10 cellular contexts compared by ENCODE assay signal in the genomic region with DNA sequence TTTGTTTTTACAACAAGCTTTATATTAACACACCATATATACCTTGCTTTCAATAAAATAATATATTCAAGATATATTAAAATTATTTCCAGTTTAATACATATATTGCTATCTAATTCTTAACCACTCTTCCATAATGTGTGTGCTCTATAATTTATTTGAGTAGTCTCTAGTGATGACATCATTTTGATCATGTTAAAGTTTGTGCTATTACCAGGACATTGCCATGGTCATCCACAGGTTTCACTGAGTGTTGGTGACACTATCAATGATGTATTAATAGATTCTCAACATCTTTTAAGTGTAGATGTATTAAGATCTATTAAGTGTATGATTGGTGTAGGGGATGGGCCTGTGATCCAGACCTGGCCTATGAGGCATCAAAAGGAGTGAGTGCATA. TPM values are rescaled to one million over a fixed set of nuclear protein-coding genes. Genes with fewer than 3 reads are reported as not detected.
"Had no signal": no experiment of that assay in that cellular context is flagged by ENCODE, and none has a peak within 500 bp of the region (broad histone marks: within the 10 kb centered on the region; RNA-seq: fewer than 3 reads in every experiment).

No MANE protein-coding gene starts in this region.

RNA-seq across cellular contexts. Expression of gene CST1, which starts 17.8 kb away (rescaled TPM):
- total RNA-seq: OCI-LY7, Peyer's patch, Right ventricle myocardium inferior, Right ventricle myocardium superior, SJCRH30, SJSA1 had no signal
- polyA plus RNA-seq: SK-N-SH had no signal

RNA-seq across cellular contexts. Expression of gene CST2, which starts 58.0 kb away (rescaled TPM):
- total RNA-seq: OCI-LY7, PC-3, PC-9, Peyer's patch, Right ventricle myocardium inferior, Right ventricle myocardium superior, SJCRH30, SJSA1, SK-MEL-5 had no signal
- polyA plus RNA-seq: SK-N-SH had no signal
